In the genomic region with DNA sequence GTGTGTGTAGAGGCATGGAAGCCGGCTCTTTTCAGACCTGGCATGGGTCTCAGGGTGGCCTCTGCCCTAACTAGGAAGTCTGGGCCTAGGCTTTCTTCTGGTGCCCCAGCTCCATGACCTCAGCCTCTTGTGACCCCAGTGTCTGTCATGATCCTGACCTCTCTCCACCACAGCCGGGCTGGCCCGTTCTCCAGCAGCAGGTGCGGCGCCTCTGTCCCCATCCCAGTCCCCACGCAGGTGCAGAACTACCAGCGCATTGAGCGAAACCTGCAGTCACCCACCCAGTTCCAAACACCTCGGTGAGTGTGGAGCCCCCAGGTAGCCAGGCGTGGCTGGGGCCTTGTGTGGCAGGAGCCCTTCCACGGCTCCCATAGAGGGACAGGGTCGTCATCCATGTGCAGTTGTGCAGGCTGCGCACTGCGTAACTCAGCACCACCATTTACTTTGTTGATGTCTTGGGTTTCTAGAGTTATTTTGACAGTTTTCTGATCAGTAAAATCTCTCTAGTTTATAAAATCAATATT, we compare ENCODE assay signal across 26 cellular contexts. TPM values are rescaled to one million over a fixed set of nuclear protein-coding genes. Genes with fewer than 3 reads are reported as not detected.
DNase-seq lines count a peak whose midpoint lies in the region; ATAC-seq, FAIRE-seq and TF ChIP-seq lines count a peak whose summit lies in the region.
"Had no signal": no experiment of that assay in that cellular context is flagged by ENCODE, and none has a peak within 500 bp of the region (broad histone marks: within the 10 kb centered on the region; RNA-seq: fewer than 3 reads in every experiment).

No MANE protein-coding gene starts in this region.

- H4K20me1 ChIP-seq in K562 (replicated peaks; ENCODE audit: control insufficient read depth, insufficient read depth, low read length) (no peaks in the 10 kb centered on the region), osteoblast (ENCODE audit: insufficient read depth, low read length) (peaks cover 9% of the 10 kb centered on the region)

- 89% methylated on average over 13 of the region's 14 CpGs for WGBS in K562 (ENCODE audit: insufficient coverage, low coverage, missing lambda C conversion rate)

- H3K27me3 ChIP-seq in K562 (ENCODE audit: control insufficient read depth in 2 of 2, insufficient read depth in 2 of 2, low read length in 2 of 2) (no peaks in the 10 kb centered on the region), osteoblast (ENCODE audit: insufficient read depth, low read length) (no peaks in the 10 kb centered on the region)
- H3K27me3 ChIP-seq: BE2C; BLaER1 treated with 17β-estradiol and CSF1 and Interleukin-3, amounts not matched to agents 10 nM and 100 nM had no signal

- no peak for TF ChIP-seq RAD21 in K562 (CRISPR knock-in tag; conservative IDR thresholded peaks at IDR 0.05 in 1 of 2, IDR thresholded peaks at IDR 0.05 in 1 of 2)

- H3K9me3 ChIP-seq in K562 (replicated peaks; ENCODE audit: control insufficient read depth, insufficient read depth, low read depth, low read length), result no peaks in the 10 kb centered on the region
- no peaks in the 10 kb centered on the region for H3K9me3 ChIP-seq in osteoblast (ENCODE audit: low read depth, low read length)
- H3K9me3 ChIP-seq: A549; BE2C; BLaER1 treated with 17β-estradiol and CSF1 and Interleukin-3, amounts not matched to agents 10 nM and 100 nM; HAP-1 had no signal

- POLR2A ChIA-PET in K562 (lab: Yijun Ruan, JAX), result interaction anchor here (0.6 kb wide), 1 partner anchor 49 kb away, joined by 3 read pairs; no protein-coding TSS in a partner anchor

- H3K4me1 ChIP-seq in K562 (replicated peaks in 1 of 2; ENCODE audit: control insufficient read depth in 2 of 2, insufficient read depth in 2 of 2, low read length in 2 of 2), result peaks cover 0 to 31% of the 10 kb centered on the region in 2 experiments; a peak in 2 of 5 replicates
- peaks cover 9% of the 10 kb centered on the region for H3K4me1 ChIP-seq in osteoblast (ENCODE audit: insufficient read depth, low read length)
- H3K4me1 ChIP-seq: HAP-1 had no signal

- FAIRE-seq in K562 (lab: Jason Lieb, UNC), result no peak
- FAIRE-seq: A549, D721Med, GM12891, GM18507, H54 had no signal

- CTCF ChIA-PET in K562 (lab: Yijun Ruan, JAX; ENCODE audit: low intra/inter-chr PET ratio), result no interaction called here

- no peak overlapping the region; a peak in 1 of 4 replicates for H3K9ac ChIP-seq in K562 (ENCODE audit: insufficient read depth in 1 of 2, low read depth in 2 of 2, low read length in 2 of 2)
- H3K9ac ChIP-seq: BLaER1 treated with 17β-estradiol and CSF1 and Interleukin-3, amounts not matched to agents 10 nM and 100 nM had no signal

- H3K36me3 ChIP-seq in K562 (ENCODE audit: control insufficient read depth, insufficient read depth, low read length), result peaks cover 24% of the 10 kb centered on the region; the same call in 2 of the 3 replicates
- peaks cover 26% of the 10 kb centered on the region for H3K36me3 ChIP-seq in osteoblast (ENCODE audit: insufficient read depth, low read length)

- no peaks in the 10 kb centered on the region for H3K9me1 ChIP-seq in K562 (ENCODE audit: control insufficient read depth, insufficient read depth, low read length)

- ATAC-seq in Right ventricle myocardium inferior (no peak), K562 (no peak), HG03342 (IDR thresholded peaks at IDR 0.05; ENCODE audit: unreplicated experiment) (no peak)
- ATAC-seq: A549 had no signal

- no peak for TF ChIP-seq POLR2A in K562 (conservative IDR thresholded peaks at IDR 0.05)

- no peaks in the 10 kb centered on the region for H3K79me2 ChIP-seq in K562 (ENCODE audit: control insufficient read depth, insufficient read depth, low read length)
- H3K79me2 ChIP-seq in osteoblast (ENCODE audit: insufficient read depth, low read length), result no peaks in the 10 kb centered on the region

- no peak overlapping the region for H2AFZ ChIP-seq in K562 (ENCODE audit: low read depth, low read length)
- H2AFZ ChIP-seq in osteoblast (ENCODE audit: low read length), result no peak overlapping the region

- H3K27ac ChIP-seq in K562 (ENCODE audit: extremely low read depth, low read depth, low read length) (no peak overlapping the region), osteoblast (ENCODE audit: low read depth, low read length) (no peak overlapping the region)
- H3K27ac ChIP-seq: BLaER1 treated with 17β-estradiol and CSF1 and Interleukin-3, amounts not matched to agents 10 nM and 100 nM had no signal

- DNase-seq in Right ventricle myocardium inferior (ENCODE audit: missing footprints) (peak; percentile 23), cardiac septum (ENCODE audit: low spot score) (no peak), K562 (ENCODE audit: extremely low read depth in 1 of 4, low spot score in 3 of 4) (no peak), osteoblast (ENCODE audit: insufficient read length, low spot score, missing footprints) (peak; percentile 50), glomerular visceral epithelial cell (ENCODE audit: extremely low spot score) (no peak), DMS153 treated with DMSO at 0.1 percent for 48 hours (lab: John Stamatoyannopoulos, UW; ENCODE audit: unreplicated experiment) (no peak)
- DNase-seq: 8988T; ACHN; AML-193; CD4-positive, alpha-beta T cell; CD8-positive, alpha-beta memory T cell; DMS 273 treated with DMSO at 0.1 percent for 48 hours; DMS53; DMS79 treated with DMSO at 0.1 percent for 48 hours; GF-D8; GOT3; HFFc6 had no signal

- in situ Hi-C loops in K562 (cut with MboI), result no loop called here

- H3K4me3 ChIP-seq in K562 (no peak overlapping the region), osteoblast (ENCODE audit: insufficient read depth, low read length) (no peak overlapping the region)
- H3K4me3 ChIP-seq: A549; BLaER1 treated with 17β-estradiol and CSF1 and Interleukin-3, amounts not matched to agents 10 nM and 100 nM; HAP-1 had no signal

- TF ChIP-seq CTCF in K562 (IDR thresholded peaks at IDR 0.05 in 2 of 3, conservative IDR thresholded peaks at IDR 0.05 in 1 of 3; ENCODE audit: insufficient read depth in 2 of 3, low read depth in 1 of 3, low read length in 3 of 3) (no peak), osteoblast (IDR thresholded peaks at IDR 0.05; ENCODE audit: extremely low read depth, low read depth, low read length) (no peak)

- H3K4me2 ChIP-seq in K562 (ENCODE audit: insufficient read depth, low read length) (no peak overlapping the region), osteoblast (ENCODE audit: insufficient read depth, low read length) (no peak overlapping the region)
- H3K4me2 ChIP-seq: A549; BLaER1 treated with 17β-estradiol and CSF1 and Interleukin-3, amounts not matched to agents 10 nM and 100 nM had no signal

- intact Hi-C loops in Right ventricle myocardium inferior (cut with DNase I) (no loop called here), cardiac septum (cut with DNase I) (no loop called here), K562 (cut with micrococcal nuclease) (no loop called here)

- no TSS peak for BruUV-seq in K562 (replicated peaks; lab: Mats Ljungman, UMichigan)

- TF ChIP-seq EP300 in K562 (IDR thresholded peaks at IDR 0.05; ENCODE audit: low read length), result no peak

RNA-seq across cellular contexts. Expression of gene PUS1, which starts 14.8 kb away (rescaled TPM):
- total RNA-seq in Right ventricle myocardium inferior (9.4 TPM), cardiac septum (9.9 TPM), K562 (2014; rRNA removed) (35.6 and 53.2 TPM in 2 replicates), K562 (2014; rRNA removed; fragmentation: Illumina TruSeq; extraction: Trizol) (13.6 and 16.4 TPM in 2 replicates), K562 (2015; rRNA removed; fragmentation: Illumina TruSeq; extraction: Trizol) (29.7 and 30.0 TPM in 2 replicates), K562 (2021) (79.3 and 90.8 TPM in 2 replicates), osteoblast (6.5 and 7.6 TPM in 2 replicates)
- total RNA-seq in K562 (2011; cell fraction: chromatin; rRNA removed; ENCODE audit: low replicate concordance), result 97.0 and 232 TPM in 2 replicates
- total RNA-seq in K562 (2011; cell fraction: nucleolus; rRNA removed), result 140 and 151 TPM in 2 replicates
- 123 and 134 TPM in 2 replicates for total RNA-seq in K562 (2011; cell fraction: nucleoplasm; rRNA removed)
- polyA plus RNA-seq in K562 (2011; rRNA removed) (27.9 and 36.5 TPM in 2 replicates), K562 (2014; fragmentation: Illumina TruSeq; extraction: Trizol) (30.3 and 39.8 TPM in 2 replicates), K562 (2014; fragmentation: Nextera tagmentation; extraction: Ambion mirVana) (1 to 10 TPM; 1.9 to 3.8 TPM), K562 (2014; rRNA removed) (71.4 and 73.4 TPM in 2 replicates)
- polyA plus RNA-seq in K562 (2011; cell fraction: cytosol; rRNA removed), result 28.1 and 41.6 TPM in 2 replicates
- 56.2 and 84.8 TPM in 2 replicates for polyA plus RNA-seq in K562 (2011; cell fraction: nucleus; rRNA removed)
- 37.5 and 51.4 TPM in 2 replicates for polyA plus RNA-seq in K562 (2012)
- polyA minus RNA-seq in K562 (2011; rRNA and poly(A)+ RNA removed), result 16.8 and 21.8 TPM in 2 replicates
- polyA minus RNA-seq in K562 (2011; cell fraction: cytosol; rRNA and poly(A)+ RNA removed), result 30.8 and 32.0 TPM in 2 replicates
- polyA minus RNA-seq in K562 (2011; cell fraction: nucleus; rRNA and poly(A)+ RNA removed), result 27.3 and 32.4 TPM in 2 replicates

RNA-seq across cellular contexts. Expression of gene ULK1, which starts 19.8 kb away (rescaled TPM):
- total RNA-seq in Right ventricle myocardium inferior (49.3 TPM), cardiac septum (43.7 TPM), K562 (2014; rRNA removed) (4.2 and 5.6 TPM in 2 replicates), K562 (2014; rRNA removed; fragmentation: Illumina TruSeq; extraction: Trizol) (0.83 and 0.98 TPM in 2 replicates), K562 (2015; rRNA removed; fragmentation: Illumina TruSeq; extraction: Trizol) (2.0 and 3.6 TPM in 2 replicates), K562 (2021) (17.3 and 29.4 TPM in 2 replicates), osteoblast (13.3 and 14.1 TPM in 2 replicates)
- 40.7 and 125 TPM in 2 replicates for total RNA-seq in K562 (2011; cell fraction: chromatin; rRNA removed; ENCODE audit: low replicate concordance)
- 72.5 and 83.8 TPM in 2 replicates for total RNA-seq in K562 (2011; cell fraction: nucleolus; rRNA removed)
- total RNA-seq in K562 (2011; cell fraction: nucleoplasm; rRNA removed), result 47.5 and 50.5 TPM in 2 replicates
- polyA plus RNA-seq in K562 (2011; rRNA removed) (3.2 and 6.2 TPM in 2 replicates), K562 (2014; fragmentation: Illumina TruSeq; extraction: Trizol) (2.5 and 9.1 TPM in 2 replicates), K562 (2014; fragmentation: Nextera tagmentation; extraction: Ambion mirVana) (under 1 TPM; 0.15 to 0.29 TPM), K562 (2014; rRNA removed) (13.2 and 16.9 TPM in 2 replicates)
- 2.1 and 4.1 TPM in 2 replicates for polyA plus RNA-seq in K562 (2011; cell fraction: cytosol; rRNA removed)
- 62.1 and 86.4 TPM in 2 replicates for polyA plus RNA-seq in K562 (2011; cell fraction: nucleus; rRNA removed)
- 12.1 and 39.2 TPM in 2 replicates for polyA plus RNA-seq in K562 (2012)
- polyA minus RNA-seq in K562 (2011; rRNA and poly(A)+ RNA removed), result 1.3 and 1.8 TPM in 2 replicates
- polyA minus RNA-seq in K562 (2011; cell fraction: cytosol; rRNA and poly(A)+ RNA removed), result 3.1 and 11.4 TPM in 2 replicates
- polyA minus RNA-seq in K562 (2011; cell fraction: nucleus; rRNA and poly(A)+ RNA removed), result 15.5 and 15.9 TPM in 2 replicates

RNA-seq across cellular contexts. Expression of gene EP400, which starts 35.5 kb away (rescaled TPM):
- 13.9 TPM for total RNA-seq in Right ventricle myocardium inferior
- 23.1 TPM for total RNA-seq in cardiac septum
- total RNA-seq in K562 (2011; cell fraction: chromatin; rRNA removed; ENCODE audit: low replicate concordance), result 149 and 175 TPM in 2 replicates
- total RNA-seq in K562 (2011; cell fraction: nucleolus; rRNA removed), result 61.2 and 71.2 TPM in 2 replicates
- total RNA-seq in K562 (2011; cell fraction: nucleoplasm; rRNA removed), result 111 and 165 TPM in 2 replicates
- 7.7 and 12.2 TPM in 2 replicates for total RNA-seq in K562 (2014; rRNA removed)
- 7.0 TPM in 2 replicates for total RNA-seq in K562 (2014; rRNA removed; fragmentation: Illumina TruSeq; extraction: Trizol)
- 6.9 and 8.1 TPM in 2 replicates for total RNA-seq in K562 (2015; rRNA removed; fragmentation: Illumina TruSeq; extraction: Trizol)
- total RNA-seq in K562 (2021), result 49.2 and 58.0 TPM in 2 replicates
- 6.5 and 8.3 TPM in 2 replicates for polyA plus RNA-seq in K562 (2011; rRNA removed)
- 5.4 and 6.5 TPM in 2 replicates for polyA plus RNA-seq in K562 (2011; cell fraction: cytosol; rRNA removed)
- polyA plus RNA-seq in K562 (2011; cell fraction: nucleus; rRNA removed), result 38.0 and 44.2 TPM in 2 replicates
- polyA plus RNA-seq in K562 (2012), result 27.7 and 40.7 TPM in 2 replicates
- polyA plus RNA-seq in K562 (2014; fragmentation: Illumina TruSeq; extraction: Trizol), result 29.8 and 32.3 TPM in 2 replicates
- polyA plus RNA-seq in K562 (2014; fragmentation: Nextera tagmentation; extraction: Ambion mirVana), result 1 to 10 TPM; 4.5 to 6.7 TPM
- 22.2 and 23.5 TPM in 2 replicates for polyA plus RNA-seq in K562 (2014; rRNA removed)
- 13.1 and 16.0 TPM in 2 replicates for polyA minus RNA-seq in K562 (2011; rRNA and poly(A)+ RNA removed)
- polyA minus RNA-seq in K562 (2011; cell fraction: cytosol; rRNA and poly(A)+ RNA removed), result 17.0 and 23.8 TPM in 2 replicates
- 18.7 and 27.0 TPM in 2 replicates for polyA minus RNA-seq in K562 (2011; cell fraction: nucleus; rRNA and poly(A)+ RNA removed)
- 14.4 and 14.5 TPM in 2 replicates for total RNA-seq in osteoblast

Comparison
In these comparisons a context has a peak if more than half of its experiments do, and no peak if none do; other contexts are left out.
1. DNase-seq: peak in Right ventricle myocardium inferior (single experiment) and osteoblast (single experiment); none in cardiac septum (single experiment), K562 (0 of 4), glomerular visceral epithelial cell (single experiment) and DMS153 treated with DMSO at 0.1 percent for 48 hours (single experiment).